8 cellular contexts compared by ENCODE assay signal in the genomic region with DNA sequence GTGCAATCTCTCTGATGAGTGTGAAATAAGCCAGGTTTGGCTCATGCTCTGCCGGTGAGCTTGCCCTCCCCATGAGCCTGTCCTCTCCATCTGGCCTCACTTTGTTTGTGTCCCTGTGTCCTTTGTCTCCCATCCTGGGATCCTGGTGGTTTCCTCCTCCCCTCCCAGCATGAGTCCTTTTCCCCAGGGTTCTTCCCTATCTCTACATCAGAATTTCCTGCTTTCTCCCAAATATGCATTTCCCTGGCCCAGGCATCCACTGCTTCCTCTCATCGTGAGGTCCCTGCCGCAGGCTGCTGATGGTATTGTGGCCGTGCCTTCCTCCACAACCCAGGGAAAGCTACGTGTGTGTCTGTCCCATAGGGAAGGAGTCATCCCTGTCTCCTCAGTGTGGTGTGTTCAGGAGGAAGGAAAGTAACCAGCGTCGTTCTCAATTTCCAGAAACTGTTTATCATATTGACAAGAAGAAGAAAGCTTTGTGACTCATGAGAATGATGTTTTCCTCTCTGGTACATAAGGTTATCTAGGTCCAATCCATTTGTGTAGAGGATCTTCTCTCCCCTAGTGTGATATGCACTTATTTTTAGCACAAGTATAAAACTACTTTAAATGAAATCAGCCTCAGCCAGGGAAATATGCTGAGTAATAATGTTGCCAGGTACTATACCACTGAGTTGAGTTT.
A peak's percentile ranks its signal among the peaks of the same experiment; 100 is the strongest.
DNase-seq lines count a peak whose midpoint lies in the region; TF ChIP-seq lines count a peak whose summit lies in the region.
"Not testable (repeated sequence)": the region's sequence is repeated elsewhere in the genome, so short reads cannot be mapped to it uniquely, and the experiment has no call there.

No MANE protein-coding gene starts in this region.

- not testable (repeated sequence) for H3K9me3 Mint-ChIP-seq in type B pancreatic cell

- CTCF ChIA-PET in SK-N-SH (lab: Yijun Ruan, JAX), result interaction anchor here (0.9 to 1.5 kb wide), 4 partner anchors 10 to 279 kb away, joined by 3 to 6 read pairs (median 4); no protein-coding TSS in a partner anchor

- H3K27ac ChIP-seq in C4-2B, result peak overlapping the region; percentile 74
- peak overlapping the region; percentile 30; the same call in 1 of the 2 replicates for H3K27ac ChIP-seq in HUES6 (ENCODE audit: low read depth, low read length)
- peak overlapping the region; percentile 92 to 96 for H3K27ac ChIP-seq in SK-N-SH (ENCODE audit: low read depth in 2 of 2, low read length in 1 of 2)
- peak overlapping the region; percentile 100 for H3K27ac ChIP-seq in brain microvascular endothelial cell
- H3K27ac ChIP-seq in fibroblast of lung (ENCODE audit: insufficient read depth, low read length), result peak overlapping the region; percentile 78
- peak overlapping the region; percentile 98 for H3K27ac ChIP-seq in osteoblast (ENCODE audit: low read depth, low read length)

- peak in 1 of 2 experiments; percentile 80; a peak in 1 of 4 replicates for TF ChIP-seq EP300 in SK-N-SH (IDR thresholded peaks at IDR 0.05; ENCODE audit: borderline replicate concordance in 1 of 2, low read depth in 1 of 2, low read length in 1 of 2)

- not testable (repeated sequence) for H3K9me2 ChIP-seq in SK-N-SH

- H3K4me3 ChIP-seq in HUES6 (ENCODE audit: low read depth, low read length); SK-N-SH (ENCODE audit: low read depth in 2 of 2, low read length in 1 of 2); brain microvascular endothelial cell (ENCODE audit: low read depth, low read length); fibroblast of lung (replicated peaks in 1 of 4; ENCODE audit: control extremely low read depth in 1 of 4, insufficient read depth in 1 of 4, low read depth in 3 of 4, low read length in 4 of 4); osteoblast (ENCODE audit: insufficient read depth, low read length): not testable (repeated sequence)

- peak overlapping the region; percentile 52 for H3K4me2 ChIP-seq in SK-N-SH
- H3K4me2 ChIP-seq in fibroblast of lung (ENCODE audit: extremely low read depth, insufficient read depth, low read length), result not testable (repeated sequence)
- peak overlapping the region; percentile 24 for H3K4me2 ChIP-seq in osteoblast (ENCODE audit: insufficient read depth, low read length)

- not testable (repeated sequence) for H3K27me3 ChIP-seq in HUES6 (ENCODE audit: control insufficient read depth, insufficient read depth, low read length); SK-N-SH (ENCODE audit: insufficient read depth); brain microvascular endothelial cell (replicated peaks); fibroblast of lung (ENCODE audit: control insufficient read depth, insufficient read depth, low read length); osteoblast (ENCODE audit: insufficient read depth, low read length)

- peak overlapping the region; percentile 76 for H3K4me3 Mint-ChIP-seq in type B pancreatic cell

- WGBS in SK-N-SH (ENCODE audit: low lambda C conversion rate), result 2% methylated on average over 7 of the region's 7 CpGs

- H3K36me3 ChIP-seq in HUES6 (ENCODE audit: control insufficient read depth, insufficient read depth, low read length), result peaks cover 14% of the 10 kb centered on the region
- H3K36me3 ChIP-seq in SK-N-SH (replicated peaks in 1 of 2; ENCODE audit: control insufficient read depth in 1 of 2, insufficient read depth in 2 of 2, low read length in 1 of 2), result peaks cover 5 to 13% of the 10 kb centered on the region in 2 experiments
- not testable (repeated sequence) for H3K36me3 ChIP-seq in brain microvascular endothelial cell (replicated peaks); fibroblast of lung (ENCODE audit: control insufficient read depth, insufficient read depth, low read length)
- peaks cover 17% of the 10 kb centered on the region for H3K36me3 ChIP-seq in osteoblast (ENCODE audit: insufficient read depth, low read length)

- peaks cover 48% of the 10 kb centered on the region for H3K4me1 Mint-ChIP-seq in type B pancreatic cell (ENCODE audit: unreplicated experiment)

- H3K27ac Mint-ChIP-seq in type B pancreatic cell, result peak overlapping the region; percentile 88

- peaks cover 44% of the 10 kb centered on the region for H3F3A ChIP-seq in SK-N-SH (replicated peaks; ENCODE audit: insufficient read depth)

- not testable (repeated sequence) for H4K20me1 ChIP-seq in SK-N-SH (ENCODE audit: insufficient read depth); fibroblast of lung (ENCODE audit: control insufficient read depth, extremely low read depth, insufficient read depth, low read length); osteoblast (ENCODE audit: insufficient read depth, low read length)

- POLR2A ChIA-PET in SK-N-SH (lab: Yijun Ruan, JAX), result interaction anchor here (1.2 kb wide), 1 partner anchor 12 kb away, joined by 3 read pairs; no protein-coding TSS in a partner anchor

- not testable (repeated sequence) for H3K9me3 ChIP-seq in HUES6 (ENCODE audit: control insufficient read depth, insufficient read depth, low read depth, low read length); SK-N-SH; fibroblast of lung (ENCODE audit: control insufficient read depth, insufficient read depth, low read depth, low read length); osteoblast (ENCODE audit: low read depth, low read length)

- not testable (repeated sequence) for TF ChIP-seq CTCF in C4-2B (conservative IDR thresholded peaks at IDR 0.05); SK-N-SH (IDR thresholded peaks at IDR 0.05); brain microvascular endothelial cell (IDR thresholded peaks at IDR 0.05; ENCODE audit: low read depth, low read length, missing control alignments); fibroblast of lung (conservative IDR thresholded peaks at IDR 0.05 in 1 of 2, IDR thresholded peaks at IDR 0.05 in 1 of 2; ENCODE audit: low read depth in 1 of 2, low read length in 2 of 2); osteoblast (IDR thresholded peaks at IDR 0.05; ENCODE audit: extremely low read depth, low read depth, low read length); type B pancreatic cell (conservative IDR thresholded peaks at IDR 0.05)

- not testable (repeated sequence) for H3K27me3 Mint-ChIP-seq in type B pancreatic cell

- in situ Hi-C loops in brain microvascular endothelial cell (cut with HindIII; ENCODE audit: low pct_ligation_motif_present, low sequenced_read_pairs), result not testable (repeated sequence)

- H3K4me1 ChIP-seq in HUES6 (ENCODE audit: control insufficient read depth, insufficient read depth, low read length), result peaks cover 20% of the 10 kb centered on the region
- peaks cover 14 to 34% of the 10 kb centered on the region in 2 experiments for H3K4me1 ChIP-seq in SK-N-SH (ENCODE audit: control insufficient read depth in 1 of 2, insufficient read depth in 2 of 2, low read depth in 1 of 2, low read length in 1 of 2)
- H3K4me1 ChIP-seq in fibroblast of lung (ENCODE audit: control insufficient read depth, extremely low read depth, insufficient read depth, low read length), result peaks cover 13% of the 10 kb centered on the region
- peaks cover 37% of the 10 kb centered on the region for H3K4me1 ChIP-seq in osteoblast (ENCODE audit: insufficient read depth, low read length)

- not testable (repeated sequence) for H2AFZ ChIP-seq in SK-N-SH (ENCODE audit: low read depth); fibroblast of lung (ENCODE audit: low read length); osteoblast (ENCODE audit: low read length)

- peak; percentile 9; the same call in 1 of the 2 replicates for TF ChIP-seq RAD21 in SK-N-SH (IDR thresholded peaks at IDR 0.05; ENCODE audit: low read length)

- DNase-seq in SK-N-SH (peak; percentile 71), brain microvascular endothelial cell (peak; percentile 89), fibroblast of lung (ENCODE audit: low read depth in 2 of 2) (peak; percentile 55 to 83), kidney glomerular epithelial cell (lab: John Stamatoyannopoulos, UW) (peak; percentile 26)
- DNase-seq in osteoblast (ENCODE audit: insufficient read length, low spot score, missing footprints); type B pancreatic cell (ENCODE audit: extremely low spot score, unreplicated experiment): not testable (repeated sequence)

- H3K9ac ChIP-seq in HUES6 (ENCODE audit: low read length), result peak overlapping the region; percentile 62
- peak overlapping the region; percentile 76 for H3K9ac ChIP-seq in SK-N-SH
- H3K9ac ChIP-seq in fibroblast of lung (ENCODE audit: insufficient read depth, low read length), result not testable (repeated sequence)

- H3K36me3 Mint-ChIP-seq in type B pancreatic cell, result peaks cover 26% of the 10 kb centered on the region

- not testable (repeated sequence) for H3K79me2 ChIP-seq in SK-N-SH (ENCODE audit: insufficient read depth); fibroblast of lung (ENCODE audit: control insufficient read depth, insufficient read depth, low read length); osteoblast (ENCODE audit: insufficient read depth, low read length)

TF ChIP-seq in SK-N-SH, 30 proteins besides CTCF, POLR2A, EP300 and RAD21 (continues in another document):
- TF ChIP-seq TCF12 (IDR thresholded peaks at IDR 0.05), result peak; percentile 66
- TF ChIP-seq, protein P1, sequence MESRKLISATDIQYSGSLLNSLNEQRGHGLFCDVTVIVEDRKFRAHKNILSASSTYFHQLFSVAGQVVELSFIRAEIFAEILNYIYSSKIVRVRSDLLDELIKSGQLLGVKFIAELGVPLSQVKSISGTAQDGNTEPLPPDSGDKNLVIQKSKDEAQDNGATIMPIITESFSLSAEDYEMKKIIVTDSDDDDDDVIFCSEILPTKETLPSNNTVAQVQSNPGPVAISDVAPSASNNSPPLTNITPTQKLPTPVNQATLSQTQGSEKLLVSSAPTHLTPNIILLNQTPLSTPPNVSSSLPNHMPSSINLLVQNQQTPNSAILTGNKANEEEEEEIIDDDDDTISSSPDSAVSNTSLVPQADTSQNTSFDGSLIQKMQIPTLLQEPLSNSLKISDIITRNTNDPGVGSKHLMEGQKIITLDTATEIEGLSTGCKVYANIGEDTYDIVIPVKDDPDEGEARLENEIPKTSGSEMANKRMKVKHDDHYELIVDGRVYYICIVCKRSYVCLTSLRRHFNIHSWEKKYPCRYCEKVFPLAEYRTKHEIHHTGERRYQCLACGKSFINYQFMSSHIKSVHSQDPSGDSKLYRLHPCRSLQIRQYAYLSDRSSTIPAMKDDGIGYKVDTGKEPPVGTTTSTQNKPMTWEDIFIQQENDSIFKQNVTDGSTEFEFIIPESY (IDR thresholded peaks at IDR 0.05; ENCODE audit: borderline replicate concordance, low read depth), result 0 out of 2 replicates have a peak, but pooled peaks have one; percentile 19

Comparison
In these comparisons a context has a peak if more than half of its experiments do, and no peak if none do; other contexts are left out.
1. H3K27ac ChIP-seq: peak in every context shown above with its lines; median percentile 100 in brain microvascular endothelial cell; 98 in osteoblast; 94 in SK-N-SH; 78 in fibroblast of lung; 74 in C4-2B; 30 in HUES6.